8 cellular contexts compared by ENCODE assay signal in genomic region chr10:3071405-3072198, GRCh38. TPM values are rescaled to one million over a fixed set of nuclear protein-coding genes. Genes with fewer than 3 reads are reported as not detected.
DNase-seq lines count a peak whose midpoint lies in the region; ATAC-seq and TF ChIP-seq lines count a peak whose summit lies in the region.

No MANE protein-coding gene starts in this region.

- no peaks in the 10 kb centered on the region for H3K9me3 Mint-ChIP-seq in CD4-positive, alpha-beta T cell
- no peaks in the 10 kb centered on the region for H3K9me3 Mint-ChIP-seq in activated naive CD4-positive, alpha-beta T cell treated with anti-CD3 and anti-CD28 coated beads, Interleukin-2, amount 10 ng/mL, durations not matched to agents 7 days and 5 days

- no peak for TF ChIP-seq CTCF in CD4-positive, alpha-beta T cell (IDR thresholded peaks at IDR 0.05)

- peak overlapping the region; percentile 43 for H3K4me3 Mint-ChIP-seq in CD4-positive, alpha-beta T cell
- H3K4me3 Mint-ChIP-seq in activated naive CD4-positive, alpha-beta T cell treated with anti-CD3 and anti-CD28 coated beads, Interleukin-2, amount 10 ng/mL, durations not matched to agents 7 days and 5 days = peak overlapping the region; percentile 30

- CTCF ChIA-PET in CD4-positive, alpha-beta T cell (lab: Charles Lee) = no interaction called here
- CTCF ChIA-PET in activated naive CD4-positive, alpha-beta T cell treated with anti-CD3 and anti-CD28 coated beads, Interleukin-2, amount 10 ng/mL, durations not matched to agents 7 days and 5 days (lab: Charles Lee) = no interaction called here

- peaks cover 23% of the 10 kb centered on the region for H3K4me1 Mint-ChIP-seq in CD4-positive, alpha-beta T cell (ENCODE audit: low read depth)
- H3K4me1 Mint-ChIP-seq in activated naive CD4-positive, alpha-beta T cell treated with anti-CD3 and anti-CD28 coated beads, Interleukin-2, amount 10 ng/mL, durations not matched to agents 7 days and 5 days = peaks cover 56% of the 10 kb centered on the region

- peaks cover 8% of the 10 kb centered on the region for H3K36me3 Mint-ChIP-seq in CD4-positive, alpha-beta T cell (ENCODE audit: low read depth)
- H3K36me3 Mint-ChIP-seq in activated naive CD4-positive, alpha-beta T cell treated with anti-CD3 and anti-CD28 coated beads, Interleukin-2, amount 10 ng/mL, durations not matched to agents 7 days and 5 days = peaks cover 56% of the 10 kb centered on the region

- no peak overlapping the region for H3K27ac ChIP-seq in CD4-positive, alpha-beta T cell (ENCODE audit: low read depth, low read length)

- no peaks in the 10 kb centered on the region for H3K27me3 ChIP-seq in CD4-positive, alpha-beta T cell (ENCODE audit: control insufficient read depth, insufficient read depth, low read length)

- peak in 1 of 10 experiments; percentile 17 for DNase-seq in CD4-positive, alpha-beta T cell
- peak; percentile 92 for DNase-seq in M059J (ENCODE audit: low read depth)
- no peak for DNase-seq in activated naive CD4-positive, alpha-beta T cell treated with anti-CD3 and anti-CD28 coated beads, Interleukin-2, amount 10 ng/mL, durations not matched to agents 7 days and 5 days
- peak; percentile 67 for DNase-seq in mucosa of gallbladder (ENCODE audit: low spot score)
- no peak for DNase-seq in anterior cingulate cortex (lab: John Stamatoyannopoulos, UW)
- DNase-seq in NCI-H2227 treated with DMSO at 0.1 percent for 48 hours (lab: John Stamatoyannopoulos, UW) = no peak

- no peaks in the 10 kb centered on the region for H3K9me3 ChIP-seq in CD4-positive, alpha-beta T cell (ENCODE audit: control insufficient read depth, low read length)

- POLR2A ChIA-PET in CD4-positive, alpha-beta T cell (lab: Charles Lee) = no interaction called here

- no peak overlapping the region for H3K27ac Mint-ChIP-seq in CD4-positive, alpha-beta T cell
- H3K27ac Mint-ChIP-seq in activated naive CD4-positive, alpha-beta T cell treated with anti-CD3 and anti-CD28 coated beads, Interleukin-2, amount 10 ng/mL, durations not matched to agents 7 days and 5 days = peak overlapping the region; percentile 20

- intact Hi-C loops in CD4-positive, alpha-beta T cell (cut with DNase I, micrococcal nuclease) = no loop called here

- no peak for ATAC-seq in CD4-positive, alpha-beta T cell (ENCODE audit: poor library complexity)
- ATAC-seq in HG02885 (IDR thresholded peaks at IDR 0.05; ENCODE audit: poor library complexity, unreplicated experiment) (no peak), HG03196 (IDR thresholded peaks at IDR 0.05; ENCODE audit: unreplicated experiment) (no peak)

- no peaks in the 10 kb centered on the region for H3K27me3 Mint-ChIP-seq in CD4-positive, alpha-beta T cell
- H3K27me3 Mint-ChIP-seq in activated naive CD4-positive, alpha-beta T cell treated with anti-CD3 and anti-CD28 coated beads, Interleukin-2, amount 10 ng/mL, durations not matched to agents 7 days and 5 days = peaks cover 11% of the 10 kb centered on the region

RNA-seq across cellular contexts. Expression of gene PFKP, which starts 4.3 kb away (rescaled TPM):
- 10 to 100 TPM; 32.2 to 38.9 TPM for total RNA-seq in CD4-positive, alpha-beta T cell
- 104 and 158 TPM in 2 replicates for total RNA-seq in M059J (2014; rRNA removed; shearing (Covaris generic))
- 109 TPM for total RNA-seq in mucosa of gallbladder

Comparison
In these comparisons a context has a peak if more than half of its experiments do, and no peak if none do; other contexts are left out.
1. DNase-seq: peak in M059J (single experiment) and mucosa of gallbladder (single experiment); none in activated naive CD4-positive, alpha-beta T cell treated with anti-CD3 and anti-CD28 coated beads, Interleukin-2, amount 10 ng/mL, durations not matched to agents 7 days and 5 days (single experiment), anterior cingulate cortex (0 of 58) and NCI-H2227 treated with DMSO at 0.1 percent for 48 hours (single experiment).